Comparison of ENCODE assay signal across 11 cellular contexts in the genomic region with DNA sequence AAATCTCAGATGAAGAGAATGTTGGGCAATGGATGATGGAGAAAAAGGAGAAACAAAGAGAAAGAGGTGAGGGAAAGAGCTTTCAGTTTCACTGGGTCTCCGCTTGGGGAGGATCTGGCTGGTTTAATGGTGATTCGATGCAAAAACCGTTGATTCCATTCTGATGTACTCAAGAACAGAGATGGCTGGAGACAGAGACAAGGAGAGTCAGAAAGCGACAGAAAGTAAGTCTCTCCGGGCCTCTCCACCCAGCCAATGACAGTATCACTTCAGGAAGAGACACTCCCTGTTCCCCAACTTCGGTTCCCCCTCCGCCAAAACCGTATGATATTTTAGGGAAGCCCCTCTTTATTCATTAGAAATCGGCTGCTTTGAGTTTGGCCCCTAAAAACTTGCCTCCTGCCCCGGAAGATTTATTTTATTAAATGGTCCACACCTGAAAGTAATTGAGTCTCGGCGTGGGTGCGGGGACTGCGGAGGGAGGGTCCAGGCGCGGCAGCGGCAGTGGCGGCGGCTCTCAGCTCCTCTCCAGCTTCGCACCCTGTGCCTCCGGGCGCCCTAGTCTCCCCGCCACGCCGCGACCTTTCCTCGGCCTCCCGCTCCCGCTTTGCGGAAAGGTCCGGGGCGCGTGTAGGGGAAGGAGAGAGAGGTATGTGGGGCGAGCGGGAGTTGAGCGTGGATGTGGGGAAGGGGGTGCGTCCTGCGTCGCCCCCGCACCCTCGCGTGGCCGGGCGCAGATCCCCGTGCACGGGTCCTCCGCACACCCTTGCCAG. TPM values are rescaled to one million over a fixed set of nuclear protein-coding genes. Genes with fewer than 3 reads are reported as not detected.
DNase-seq lines count a peak whose midpoint lies in the region; ATAC-seq, FAIRE-seq and TF ChIP-seq lines count a peak whose summit lies in the region.
"Had no signal": no experiment of that assay in that cellular context is flagged by ENCODE, and none has a peak within 500 bp of the region (broad histone marks: within the 10 kb centered on the region; RNA-seq: fewer than 3 reads in every experiment).

No MANE protein-coding gene starts in this region.

- TF ChIP-seq POLR2A in adrenal gland (IDR thresholded peaks at IDR 0.05) = no peak
- TF ChIP-seq POLR2A in GM18505 (IDR thresholded peaks at IDR 0.05; ENCODE audit: borderline replicate concordance, extremely low read depth, insufficient read depth, insufficient read length) = no peak

- H3K4me2 ChIP-seq in astrocyte (ENCODE audit: low read length) = peak overlapping the region; percentile 83

- intact Hi-C loops in adrenal gland (cut with DNase I) = no loop called here

- H3K9me3 Mint-ChIP-seq in T-helper 1 cell treated with Interleukin-12 subunit alpha and Interleukin-12 subunit beta and Interleukin-4 antibody, amounts not matched to agents 30 μg/mL and 1 μg/mL, for 36 hours = no peaks in the 10 kb centered on the region
- H3K9me3 Mint-ChIP-seq in astrocyte (ENCODE audit: unreplicated experiment) (peaks cover 6% of the 10 kb centered on the region), memory B cell (no peaks in the 10 kb centered on the region)

- DNase-seq in T-helper 1 cell (no peak), astrocyte (ENCODE audit: low read depth) (no peak), memory B cell (ENCODE audit: low spot score in 2 of 2) (no peak), thoracic aorta (ENCODE audit: low spot score) (no peak), adrenal gland (no peak), NCI-H1694 (lab: John Stamatoyannopoulos, UW) (no peak)
- DNase-seq: PC-3 had no signal

- H4K20me1 ChIP-seq in astrocyte (ENCODE audit: insufficient read depth, low read length) = no peaks in the 10 kb centered on the region

- peaks cover 10% of the 10 kb centered on the region for H3K4me1 ChIP-seq in astrocyte (ENCODE audit: insufficient read depth, low read length)
- peaks cover 0 to 11% of the 10 kb centered on the region in 2 donors for H3K4me1 ChIP-seq in thoracic aorta (ENCODE audit: control insufficient read depth in 1 of 2, low read depth in 2 of 2)
- H3K4me1 ChIP-seq in adrenal gland (replicated peaks in 1 of 2) = peaks cover 0 to 10% of the 10 kb centered on the region in 2 donors

- WGBS in adrenal gland, 4 donors = 31 to 55% (median 43%) methylated on average over 33 to 47 of the region's 47 CpGs

- H2AFZ ChIP-seq in astrocyte (ENCODE audit: low read depth, low read length) = no peak overlapping the region

- H3K27me3 Mint-ChIP-seq in T-helper 1 cell treated with Interleukin-12 subunit alpha and Interleukin-12 subunit beta and Interleukin-4 antibody, amounts not matched to agents 30 μg/mL and 1 μg/mL, for 36 hours (ENCODE audit: low read depth) = peaks cover 52% of the 10 kb centered on the region
- H3K27me3 Mint-ChIP-seq in astrocyte (ENCODE audit: low read depth, unreplicated experiment) (peaks cover 88% of the 10 kb centered on the region), memory B cell (peaks cover 34% of the 10 kb centered on the region)

- ATAC-seq in memory B cell (ENCODE audit: low read depth) (peak; percentile 28), thoracic aorta (ENCODE audit: insufficient number of reproducible peaks, low FRiP score, low read depth) (no peak), GM18505 (IDR thresholded peaks at IDR 0.05; ENCODE audit: unreplicated experiment) (no peak)
- ATAC-seq: PC-3 had no signal

- TF ChIP-seq CTCF in astrocyte (IDR thresholded peaks at IDR 0.05; ENCODE audit: insufficient read depth, low read depth, low read length) (no peak), thoracic aorta (IDR thresholded peaks at IDR 0.05) (no peak), adrenal gland (IDR thresholded peaks at IDR 0.05) (no peak)

- no peak overlapping the region for H3K9ac ChIP-seq in astrocyte (ENCODE audit: low read length)

- H3K4me3 Mint-ChIP-seq in T-helper 1 cell treated with Interleukin-12 subunit alpha and Interleukin-12 subunit beta and Interleukin-4 antibody, amounts not matched to agents 30 μg/mL and 1 μg/mL, for 36 hours = peak overlapping the region; percentile 88
- H3K4me3 Mint-ChIP-seq in astrocyte (ENCODE audit: unreplicated experiment) (peak overlapping the region; percentile 71), memory B cell (peak overlapping the region; percentile 83)

- no peak for FAIRE-seq in astrocyte (lab: Jason Lieb, UNC)

- peaks cover 16% of the 10 kb centered on the region for H3K4me1 Mint-ChIP-seq in T-helper 1 cell treated with Interleukin-12 subunit alpha and Interleukin-12 subunit beta and Interleukin-4 antibody, amounts not matched to agents 30 μg/mL and 1 μg/mL, for 36 hours (ENCODE audit: low read depth)
- peaks cover 6% of the 10 kb centered on the region for H3K4me1 Mint-ChIP-seq in astrocyte (ENCODE audit: low read depth, unreplicated experiment)
- peaks cover 10% of the 10 kb centered on the region for H3K4me1 Mint-ChIP-seq in memory B cell

- H3K4me3 ChIP-seq in astrocyte (ENCODE audit: insufficient read depth, low read depth, low read length) (peak overlapping the region; percentile 53), thoracic aorta (peak overlapping the region; percentile 81), adrenal gland (peak overlapping the region in 2 of 4 donors; percentile 47 to 56)

- H3K36me3 ChIP-seq in astrocyte (ENCODE audit: insufficient read depth, low read length) (no peaks in the 10 kb centered on the region), thoracic aorta (no peaks in the 10 kb centered on the region), adrenal gland (replicated peaks in 1 of 2) (no peaks in the 10 kb centered on the region)

- H3K36me3 Mint-ChIP-seq in T-helper 1 cell treated with Interleukin-12 subunit alpha and Interleukin-12 subunit beta and Interleukin-4 antibody, amounts not matched to agents 30 μg/mL and 1 μg/mL, for 36 hours (ENCODE audit: low read depth) = no peaks in the 10 kb centered on the region
- H3K36me3 Mint-ChIP-seq in astrocyte (ENCODE audit: low read depth, unreplicated experiment) (peaks cover 2% of the 10 kb centered on the region), memory B cell (no peaks in the 10 kb centered on the region)

- H3K79me2 ChIP-seq in astrocyte (ENCODE audit: insufficient read depth, low read length) = no peaks in the 10 kb centered on the region

- H3K27ac ChIP-seq in astrocyte (ENCODE audit: low read depth, low read length) (no peak overlapping the region), thoracic aorta (peak overlapping the region; percentile 58 to 71), adrenal gland (peak overlapping the region in 2 of 5 donors; percentile 83 to 86)

- H3K27me3 ChIP-seq in astrocyte (ENCODE audit: insufficient read depth, low read length) (peaks cover 63% of the 10 kb centered on the region), thoracic aorta (replicated peaks; ENCODE audit: insufficient read depth) (no peaks in the 10 kb centered on the region), adrenal gland (no peaks in the 10 kb centered on the region)

- no peaks in the 10 kb centered on the region for H3K9me3 ChIP-seq in astrocyte (ENCODE audit: insufficient read depth, low read depth, low read length)
- H3K9me3 ChIP-seq in thoracic aorta = no peaks in the 10 kb centered on the region
- H3K9me3 ChIP-seq in adrenal gland (replicated peaks in 1 of 3) = no peaks in the 10 kb centered on the region

- H3K27ac Mint-ChIP-seq in T-helper 1 cell treated with Interleukin-12 subunit alpha and Interleukin-12 subunit beta and Interleukin-4 antibody, amounts not matched to agents 30 μg/mL and 1 μg/mL, for 36 hours = peak overlapping the region; percentile 5
- H3K27ac Mint-ChIP-seq in astrocyte (ENCODE audit: unreplicated experiment) (no peak overlapping the region), memory B cell (no peak overlapping the region)

RNA-seq across cellular contexts. Expression of gene ALX3, which starts 13.2 kb away (rescaled TPM):
- not detected in 2 replicates for total RNA-seq in astrocyte
- total RNA-seq in thoracic aorta = not detected
- not detected for total RNA-seq in adrenal gland
- polyA plus RNA-seq in adrenal gland = under 1 TPM in 1 of 3 donors, not detected in 2; 0.07 TPM
- total RNA-seq: dermis blood vessel endothelial cell, PC-3 had no signal
- polyA plus RNA-seq: AG04450 had no signal

RNA-seq across cellular contexts. Expression of gene UBL4B, which starts 28.6 kb away (rescaled TPM):
- total RNA-seq in astrocyte (not detected in 2 replicates), thoracic aorta (not detected), adrenal gland (under 1 TPM in 1 of 8 donors, not detected in 7; 0.18 TPM)
- under 1 TPM in 2 of 3 donors, not detected in 1; 0.13 to 0.24 TPM for polyA plus RNA-seq in adrenal gland
- total RNA-seq: dermis blood vessel endothelial cell had no signal
- polyA plus RNA-seq: AG04450 had no signal

RNA-seq across cellular contexts. Expression of gene STRIP1, which starts 49.2 kb away (rescaled TPM):
- total RNA-seq in astrocyte = 40.8 and 42.5 TPM in 2 replicates
- total RNA-seq in thoracic aorta = 10 to 100 TPM; 38.4 to 61.6 TPM
- total RNA-seq in adrenal gland = 10 to 100 TPM; 25.0 to 45.7 (median 33.7) TPM
- polyA plus RNA-seq in adrenal gland = 10 to 100 TPM; 22.3 to 22.5 (median 22.3) TPM
